Comparison of ENCODE assay signal across 17 cellular contexts in the genomic region with DNA sequence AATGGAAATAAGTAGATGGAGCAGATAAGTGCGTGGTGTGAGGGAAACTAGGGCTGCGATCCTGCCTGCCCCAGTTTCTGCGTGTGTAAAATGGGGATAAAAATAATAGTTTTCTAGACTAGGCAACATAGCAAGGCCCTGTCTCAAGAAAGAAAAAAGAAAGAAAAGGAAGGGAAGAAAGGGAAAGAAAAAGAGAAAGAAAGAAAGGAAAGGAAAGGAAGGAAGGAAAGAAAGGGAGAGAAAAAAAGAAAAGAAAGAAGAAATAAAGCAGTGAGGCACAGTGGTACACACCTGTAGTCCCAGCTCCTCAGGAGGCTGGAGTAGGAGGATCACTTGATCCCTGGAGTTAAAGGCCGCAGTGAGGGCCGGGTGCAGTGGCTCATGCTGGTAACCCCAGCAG. TPM values are rescaled to one million over a fixed set of nuclear protein-coding genes. Genes with fewer than 3 reads are reported as not detected.
A peak's percentile ranks its signal among the peaks of the same experiment; 100 is the strongest.
DNase-seq lines count a peak whose midpoint lies in the region; ATAC-seq and TF ChIP-seq lines count a peak whose summit lies in the region.
"Had no signal": no experiment of that assay in that cellular context is flagged by ENCODE, and none has a peak within 500 bp of the region (broad histone marks: within the 10 kb centered on the region; RNA-seq: fewer than 3 reads in every experiment).

No MANE protein-coding gene starts in this region.

- no peak for ATAC-seq in GM18867 (IDR thresholded peaks at IDR 0.05; ENCODE audit: unreplicated experiment)
- ATAC-seq in HG02759 (IDR thresholded peaks at IDR 0.05; ENCODE audit: unreplicated experiment), result no peak
- ATAC-seq in GM19397 (IDR thresholded peaks at IDR 0.05; ENCODE audit: unreplicated experiment), result no peak
- ATAC-seq: left colon had no signal

- no peaks in the 10 kb centered on the region for H3K27me3 ChIP-seq in Caco-2 (replicated peaks; ENCODE audit: control insufficient read depth, insufficient read depth, low read length)

- TF ChIP-seq CTCF in Caco-2 (IDR thresholded peaks at IDR 0.05; ENCODE audit: insufficient read depth in 1 of 2, low read depth in 1 of 2, low read length in 1 of 2, severe bottlenecking in 1 of 2, unreplicated experiment in 1 of 2), result no peak
- TF ChIP-seq CTCF in RWPE1 (conservative IDR thresholded peaks at IDR 0.05; ENCODE audit: low read depth), result no peak

- H3K36me3 Mint-ChIP-seq in Caco-2 (ENCODE audit: insufficient read depth, unreplicated experiment) (peaks cover 12% of the 10 kb centered on the region), immature natural killer cell (no peaks in the 10 kb centered on the region)

- peaks cover 16% of the 10 kb centered on the region for H3K4me1 ChIP-seq in Caco-2

- H3K9me3 ChIP-seq in Caco-2, result no peaks in the 10 kb centered on the region

- H3K27ac ChIP-seq in RWPE1, result peak overlapping the region; percentile 66
- H3K27ac ChIP-seq: PC-9 had no signal

- no TSS peak for BruUV-seq in Caco-2 (replicated peaks; lab: Mats Ljungman, UMichigan)

- intact Hi-C loops in Caco-2 (cut with micrococcal nuclease; ENCODE audit: unreplicated experiment), result no loop called here

- no peak for DNase-seq in Caco-2
- no peak for DNase-seq in RWPE1 (ENCODE audit: low spot score)
- DNase-seq in immature natural killer cell, result no peak
- DNase-seq: activated CD4-positive, alpha-beta T cell treated with anti-CD3 and anti-CD28 coated beads, Interleukin-2, amount 50 U/mL, for 1 hour; activated effector memory CD4-positive, alpha-beta T cell treated with Interleukin-2 at 50 U/mL for 16 hours; dermis blood vessel endothelial cell; left colon; NCI-H146; NCI-H524; PC-9 had no signal

- no peaks in the 10 kb centered on the region for H3K4me1 Mint-ChIP-seq in Caco-2 (ENCODE audit: low read depth, unreplicated experiment)
- peaks cover 15 to 18% of the 10 kb centered on the region in 2 donors for H3K4me1 Mint-ChIP-seq in immature natural killer cell

- H3K27ac Mint-ChIP-seq in Caco-2 (ENCODE audit: unreplicated experiment), result peak overlapping the region; percentile 21
- peak overlapping the region in 1 of 6 donors; percentile 13 for H3K27ac Mint-ChIP-seq in immature natural killer cell

- H3K9me3 Mint-ChIP-seq in Caco-2 (ENCODE audit: unreplicated experiment) (no peaks in the 10 kb centered on the region), immature natural killer cell (no peaks in the 10 kb centered on the region)

- H3K4me3 ChIP-seq in Caco-2 (ENCODE audit: low read depth, low read length), result no peak overlapping the region
- H3K4me3 ChIP-seq: PC-9 had no signal

- H3K4me3 Mint-ChIP-seq in Caco-2 (ENCODE audit: unreplicated experiment), result no peak overlapping the region
- H3K4me3 Mint-ChIP-seq in immature natural killer cell, result peak overlapping the region in 4 of 5 donors; percentile 38 to 89 (median 68)

- POLR2A ChIA-PET in Caco-2 (lab: Charles Lee) (no interaction called here), RWPE1 (lab: Yijun Ruan, JAX; ENCODE audit: low non-redundant PET) (interaction anchor here (0.7 kb wide), 2 partner anchors 40 to 714 kb away, joined by 5 to 6 read pairs; no protein-coding TSS in a partner anchor)

- CTCF ChIA-PET in Caco-2 (lab: Charles Lee), result no interaction called here
- CTCF ChIA-PET in RWPE1 (lab: Yijun Ruan, JAX), result interaction anchor here (0.6 to 1.8 kb wide), 3 partner anchors 10 to 1184 kb away, joined by 3 to 8 read pairs (median 4); no protein-coding TSS in a partner anchor

- H3K27me3 Mint-ChIP-seq in Caco-2 (ENCODE audit: insufficient read depth, unreplicated experiment) (no peaks in the 10 kb centered on the region), immature natural killer cell (ENCODE audit: low read depth in 3 of 3) (peaks cover 2 to 6% (median 3%) of the 10 kb centered on the region in 3 donors)

- no peaks in the 10 kb centered on the region for H3K36me3 ChIP-seq in Caco-2 (ENCODE audit: control insufficient read depth, insufficient read depth, low read length)

RNA-seq across cellular contexts. Expression of gene PKMYT1, which starts 2.2 kb away (rescaled TPM):
- 63.3 and 73.7 TPM in 2 replicates for total RNA-seq in Caco-2 (2022)
- polyA plus RNA-seq in immature natural killer cell, result 1 to 10 TPM in 2 of 3 donors, not detected in 1; 3.2 to 4.3 TPM

RNA-seq across cellular contexts. Expression of gene PAQR4, which starts 13.3 kb away (rescaled TPM):
- total RNA-seq in Caco-2 (2022), result 12.0 and 13.4 TPM in 2 replicates
- 1 to 10 TPM; 2.7 to 3.5 (median 2.7) TPM for polyA plus RNA-seq in immature natural killer cell

RNA-seq across cellular contexts. Expression of gene KREMEN2, which starts 18.3 kb away (rescaled TPM):
- 1.9 and 2.2 TPM in 2 replicates for total RNA-seq in Caco-2 (2022)
- not detected for polyA plus RNA-seq in immature natural killer cell
- total RNA-seq: dermis blood vessel endothelial cell, fibroblast of lung had no signal
- polyA plus RNA-seq: BJ, fibroblast of lung had no signal

RNA-seq across cellular contexts. Expression of gene CLDN9, which starts 30.3 kb away (rescaled TPM):
- 0.79 and 0.91 TPM in 2 replicates for total RNA-seq in Caco-2 (2022)
- not detected for polyA plus RNA-seq in immature natural killer cell
- total RNA-seq: dermis blood vessel endothelial cell, fibroblast of lung, LHCN-M2 had no signal
- polyA plus RNA-seq: BJ, fibroblast of lung had no signal

RNA-seq across cellular contexts. Expression of gene CLDN6, which starts 35.6 kb away (rescaled TPM):
- 9.0 and 12.9 TPM in 2 replicates for total RNA-seq in Caco-2 (2022)
- polyA plus RNA-seq in immature natural killer cell, result not detected
- total RNA-seq: dermis blood vessel endothelial cell, fibroblast of lung, left colon, myocyte had no signal
